Comparison of ENCODE assay signal across 9 cellular contexts in the genomic region with DNA sequence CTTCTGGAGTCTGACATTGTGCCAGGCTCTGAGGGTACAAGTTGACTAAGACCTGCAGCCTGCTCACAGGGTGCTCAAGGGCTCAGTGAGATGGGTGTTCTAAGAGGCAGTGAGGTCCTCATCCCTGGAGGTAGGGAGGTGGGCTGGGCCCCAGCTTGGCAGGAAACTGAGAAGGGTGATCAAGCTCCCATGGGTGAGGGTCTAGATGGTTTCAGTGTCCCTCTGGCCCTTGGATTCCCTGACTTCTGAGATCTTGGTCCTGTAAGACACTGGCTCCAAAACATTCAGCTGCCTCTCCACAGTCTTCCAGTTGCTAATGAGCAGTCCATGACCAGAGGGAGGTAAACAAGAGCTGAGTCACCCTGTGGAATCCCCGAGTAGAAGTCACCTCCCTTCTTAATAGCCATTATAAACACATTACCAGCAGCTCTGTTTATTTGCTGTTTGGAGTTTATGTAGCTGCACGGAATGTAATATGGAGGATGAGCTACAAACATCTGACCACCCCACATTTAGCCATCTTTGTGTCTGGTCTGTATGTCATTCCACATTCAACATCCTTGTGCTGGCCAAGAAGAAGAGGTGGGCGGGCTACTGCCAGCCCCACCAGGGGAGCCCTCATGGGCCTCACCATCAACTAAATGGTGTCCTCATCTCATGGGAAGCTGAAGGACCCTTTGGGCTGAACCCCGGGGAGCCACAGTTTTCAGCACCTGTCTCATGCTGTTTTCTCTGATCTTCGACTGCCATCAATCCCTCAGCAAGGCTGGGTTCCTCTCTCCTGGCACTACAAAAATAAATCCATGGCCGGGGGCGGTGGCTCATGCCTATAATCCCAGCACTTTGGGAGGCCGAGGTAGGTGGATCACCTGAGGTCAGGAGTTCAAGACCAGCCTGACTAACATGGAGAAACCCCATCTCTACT. TPM values are rescaled to one million over a fixed set of nuclear protein-coding genes. Genes with fewer than 3 reads are reported as not detected.
A peak's percentile ranks its signal among the peaks of the same experiment; 100 is the strongest.
DNase-seq lines count a peak whose midpoint lies in the region; TF ChIP-seq lines count a peak whose summit lies in the region.
"Had no signal": no experiment of that assay in that cellular context is flagged by ENCODE, and none has a peak within 500 bp of the region (broad histone marks: within the 10 kb centered on the region; RNA-seq: fewer than 3 reads in every experiment).

No MANE protein-coding gene starts in this region.

- H3K27me3 ChIP-seq in colonic mucosa, result no peaks in the 10 kb centered on the region
- peaks cover 0 to 3% of the 10 kb centered on the region in 2 experiments for H3K27me3 ChIP-seq in mesenchymal stem cell (ENCODE audit: control insufficient read depth in 1 of 2, insufficient read depth in 1 of 2, low read length in 2 of 2)

- peak overlapping the region; percentile 40 to 98 for H3K4ac ChIP-seq in mesenchymal stem cell (ENCODE audit: low read depth in 1 of 2, low read length in 2 of 2)

- H3K36me3 ChIP-seq in colonic mucosa (no peaks in the 10 kb centered on the region), mesenchymal stem cell (ENCODE audit: control insufficient read depth in 1 of 2, insufficient read depth in 2 of 2, low read depth in 1 of 2, low read length in 2 of 2) (no peaks in the 10 kb centered on the region)

- peak overlapping the region; percentile 88 for H4K91ac ChIP-seq in mesenchymal stem cell (ENCODE audit: low read length)

- H3K4me1 ChIP-seq in colonic mucosa (peaks cover 6% of the 10 kb centered on the region), mesenchymal stem cell (ENCODE audit: control insufficient read depth, insufficient read depth, low read depth, low read length) (peaks cover 9% of the 10 kb centered on the region)

- WGBS in mesenchymal stem cell, result 71% methylated on average over 4 of the region's 8 CpGs

- H3K27ac ChIP-seq in colonic mucosa (peak overlapping the region; percentile 71), mesenchymal stem cell (ENCODE audit: low read length, poor library complexity, severe bottlenecking) (no peak overlapping the region)

- H2AFZ ChIP-seq in mesenchymal stem cell (ENCODE audit: low read depth, low read length), result no peak overlapping the region

- H3K9me3 ChIP-seq in colonic mucosa (no peaks in the 10 kb centered on the region), mesenchymal stem cell (ENCODE audit: control insufficient read depth, low read length) (no peaks in the 10 kb centered on the region)

- H2AK5ac ChIP-seq in mesenchymal stem cell (ENCODE audit: low read length, severe bottlenecking), result no peak overlapping the region

- H3K4me2 ChIP-seq in mesenchymal stem cell (ENCODE audit: low read length, poor library complexity, severe bottlenecking), result no peak overlapping the region

- H3K4me3 ChIP-seq in colonic mucosa (no peak overlapping the region), mesenchymal stem cell (ENCODE audit: insufficient read depth in 1 of 2, low read depth in 1 of 2, low read length in 2 of 2) (peak overlapping the region in 1 of 2 experiments; percentile 20)

- H2BK15ac ChIP-seq in mesenchymal stem cell (ENCODE audit: low read depth, poor library complexity, severe bottlenecking), result no peak overlapping the region

- H4K8ac ChIP-seq in mesenchymal stem cell (ENCODE audit: low read length), result peak overlapping the region; percentile 28

- intact Hi-C loops in colonic mucosa (cut with DNase I) (no loop called here), posterior cingulate gyrus (cut with DNase I) (no loop called here)

- H3K79me1 ChIP-seq in mesenchymal stem cell (replicated peaks; ENCODE audit: low read length, poor library complexity, severe bottlenecking), result no peaks in the 10 kb centered on the region

- H2BK12ac ChIP-seq in mesenchymal stem cell (ENCODE audit: low read length in 2 of 2), result peak overlapping the region; percentile 72 to 98

- H3K9ac ChIP-seq in colonic mucosa (ENCODE audit: low read depth in 2 of 2, low read length in 2 of 2) (peak overlapping the region in 1 of 2 donors; percentile 15), mesenchymal stem cell (ENCODE audit: low read length) (peak overlapping the region; percentile 45)

- peak overlapping the region; percentile 11 for H2BK120ac ChIP-seq in mesenchymal stem cell (ENCODE audit: low read depth, low read length)

- peak overlapping the region; percentile 35 to 97 for H3K18ac ChIP-seq in mesenchymal stem cell (ENCODE audit: low read depth in 1 of 2, low read length in 2 of 2)

- DNase-seq in COR-L47 (lab: John Stamatoyannopoulos, UW), result peak; percentile 20
- DNase-seq in M059J (ENCODE audit: low read depth), result peak; percentile 89
- DNase-seq in colonic mucosa, result peak; percentile 41
- DNase-seq in mesenchymal stem cell, result peak; percentile 96
- DNase-seq in posterior cingulate gyrus, result no peak
- no peak for DNase-seq in KG1 (lab: John Stamatoyannopoulos, UW)
- DNase-seq in T-helper 1 cell, result no peak
- no peak for DNase-seq in activated gamma-delta T cell (lab: John Stamatoyannopoulos, UW)
- DNase-seq: substantia nigra had no signal

- peak overlapping the region in 1 of 2 experiments; percentile 72 for H3K14ac ChIP-seq in mesenchymal stem cell (ENCODE audit: low read length in 2 of 2)

- no peak for TF ChIP-seq CTCF in colonic mucosa (IDR thresholded peaks at IDR 0.05)

- no peak overlapping the region for H3K23ac ChIP-seq in mesenchymal stem cell (ENCODE audit: low read length in 2 of 2)

- no peak overlapping the region for H2BK5ac ChIP-seq in mesenchymal stem cell (ENCODE audit: low read depth, low read length, poor library complexity, severe bottlenecking)

RNA-seq across cellular contexts. Expression of a gene that starts 37.2 kb away (rescaled TPM):
- total RNA-seq in M059J (2014; rRNA removed; shearing (Covaris generic)), result 2.6 and 3.8 TPM in 2 replicates
- total RNA-seq in colonic mucosa, result 10 to 100 TPM; 11.3 to 23.3 TPM
- 16.1 TPM for polyA plus RNA-seq in mesenchymal stem cell (2013, experiment 1 of 2)
- polyA plus RNA-seq in mesenchymal stem cell (2013, experiment 2 of 2), result 16.1 TPM

Comparison
In these comparisons a context has a peak if more than half of its experiments do, and no peak if none do; other contexts are left out.
1. DNase-seq: peak in COR-L47 (single experiment), M059J (single experiment), colonic mucosa (single experiment) and mesenchymal stem cell (single experiment); none in posterior cingulate gyrus (0 of 10), KG1 (single experiment), T-helper 1 cell (0 of 5) and activated gamma-delta T cell (single experiment).